Comparison of ENCODE assay signal across 1 cellular context in genomic region chr4:40453912-40454311, GRCh38.
TF ChIP-seq lines count a peak whose summit lies in the region.

No MANE protein-coding gene starts in this region.

TF ChIP-seq in GM23338, 12 proteins besides CTCF, POLR2A, EP300 and RAD21 (continued from another document):
- TF ChIP-seq ZNF462 (CRISPR knock-in tag; IDR thresholded peaks at IDR 0.05), result no peak
- no peak for TF ChIP-seq ETS1 (IDR thresholded peaks at IDR 0.05)
- no peak for TF ChIP-seq REST (IDR thresholded peaks at IDR 0.05; ENCODE audit: unreplicated experiment)
- TF ChIP-seq STAT1 (IDR thresholded peaks at IDR 0.05; ENCODE audit: unreplicated experiment), result no peak
- TF ChIP-seq JUNB (IDR thresholded peaks at IDR 0.05; ENCODE audit: unreplicated experiment), result no peak
- TF ChIP-seq POLR2AphosphoS5 (IDR thresholded peaks at IDR 0.05; ENCODE audit: low read depth), result no peak
- TF ChIP-seq CREB1 (CRISPR knock-in tag; IDR thresholded peaks at IDR 0.05; ENCODE audit: low read depth), result no peak
